In genomic region chr15:70323111-70323851, GRCh38 we compare ENCODE assay signal across 8 cellular contexts.
DNase-seq lines count a peak whose midpoint lies in the region; ATAC-seq and TF ChIP-seq lines count a peak whose summit lies in the region.

No MANE protein-coding gene starts in this region.

- no peak overlapping the region for H3K4me3 Mint-ChIP-seq in effector memory CD8-positive, alpha-beta T cell

- peak overlapping the region; percentile 49 for H3K18ac ChIP-seq in trophoblast cell (ENCODE audit: low read length)

- H4K12ac ChIP-seq in trophoblast cell (ENCODE audit: low read depth, low read length): no peak overlapping the region

- no peak overlapping the region for H3K27ac Mint-ChIP-seq in effector memory CD8-positive, alpha-beta T cell

- H3K4me1 Mint-ChIP-seq in effector memory CD8-positive, alpha-beta T cell (ENCODE audit: low read depth in 2 of 2): no peaks in the 10 kb centered on the region

- H3K79me2 ChIP-seq in trophoblast cell (ENCODE audit: control insufficient read depth, insufficient read depth, low read length, poor library complexity): no peaks in the 10 kb centered on the region

- peak overlapping the region; percentile 57 for H4K8ac ChIP-seq in trophoblast cell (ENCODE audit: low read depth, low read length)

- TF ChIP-seq CTCF in C4-2B (conservative IDR thresholded peaks at IDR 0.05) (no peak), fibroblast of mammary gland (conservative IDR thresholded peaks at IDR 0.05; ENCODE audit: control insufficient read depth, insufficient read depth, low read depth, low read length) (no peak)

- H3K9me3 ChIP-seq in trophoblast cell (ENCODE audit: insufficient read depth, low read depth, low read length): no peaks in the 10 kb centered on the region
- H3K9me3 ChIP-seq in effector memory CD4-positive, alpha-beta T cell (ENCODE audit: control insufficient read depth, low read length): no peaks in the 10 kb centered on the region

- peaks cover 0 to 45% of the 10 kb centered on the region in 2 donors for H3K27me3 Mint-ChIP-seq in effector memory CD8-positive, alpha-beta T cell

- no peak overlapping the region for H2AK5ac ChIP-seq in trophoblast cell (ENCODE audit: low read length)

- no peak overlapping the region for H3K9ac ChIP-seq in trophoblast cell (ENCODE audit: low read length)

- H3K27me3 ChIP-seq in trophoblast cell (ENCODE audit: insufficient read depth, low read length): no peaks in the 10 kb centered on the region
- H3K27me3 ChIP-seq in effector memory CD4-positive, alpha-beta T cell (replicated peaks; ENCODE audit: control insufficient read depth, insufficient read depth, low read length, poor library complexity, severe bottlenecking): no peaks in the 10 kb centered on the region

- peaks cover 3% of the 10 kb centered on the region for H3K36me3 Mint-ChIP-seq in effector memory CD8-positive, alpha-beta T cell (ENCODE audit: insufficient read depth)

- H2BK5ac ChIP-seq in trophoblast cell (ENCODE audit: low read depth, low read length, poor library complexity): peak overlapping the region; percentile 49

- peak overlapping the region; percentile 25 for H3K14ac ChIP-seq in trophoblast cell (ENCODE audit: low read length)

- H2BK12ac ChIP-seq in trophoblast cell (ENCODE audit: low read length): peak overlapping the region; percentile 44

- H3K9me3 Mint-ChIP-seq in effector memory CD8-positive, alpha-beta T cell: no peaks in the 10 kb centered on the region

- H3K27ac ChIP-seq in C4-2B: peak overlapping the region; percentile 82
- peak overlapping the region; percentile 66 for H3K27ac ChIP-seq in trophoblast cell (ENCODE audit: low read depth, low read length)
- no peak overlapping the region for H3K27ac ChIP-seq in effector memory CD4-positive, alpha-beta T cell (ENCODE audit: insufficient read depth, low read length, poor library complexity, severe bottlenecking)

- no peak overlapping the region for H3K23ac ChIP-seq in trophoblast cell (ENCODE audit: low read length)

- no peak for ATAC-seq in effector memory CD8-positive, alpha-beta T cell (replicated peaks)

- no peak overlapping the region for H2AFZ ChIP-seq in trophoblast cell (ENCODE audit: insufficient read depth, low read length, poor library complexity)

- no peaks in the 10 kb centered on the region for H3K36me3 ChIP-seq in trophoblast cell (ENCODE audit: control insufficient read depth in 1 of 2, insufficient read depth in 2 of 2, low read length in 2 of 2)
- no peaks in the 10 kb centered on the region for H3K36me3 ChIP-seq in effector memory CD4-positive, alpha-beta T cell (ENCODE audit: control insufficient read depth, insufficient read depth, low read length)

- WGBS in trophoblast cell (ENCODE audit: extremely low coverage, insufficient coverage, insufficient read length): no CpG with 5 or more reads among the region's 11 CpGs

- H3K4me1 ChIP-seq in trophoblast cell (ENCODE audit: control insufficient read depth in 1 of 2, insufficient read depth in 2 of 2, low read length in 2 of 2): peaks cover 18 to 28% of the 10 kb centered on the region in 2 experiments
- no peaks in the 10 kb centered on the region for H3K4me1 ChIP-seq in effector memory CD4-positive, alpha-beta T cell (ENCODE audit: control insufficient read depth, insufficient read depth, low read length, poor library complexity, severe bottlenecking)

- H3K79me1 ChIP-seq in trophoblast cell (ENCODE audit: low read length): peaks cover 11% of the 10 kb centered on the region

- H3K4me2 ChIP-seq in trophoblast cell (ENCODE audit: low read length): peak overlapping the region; percentile 38

- H2BK120ac ChIP-seq in trophoblast cell (ENCODE audit: insufficient read depth, low read length, poor library complexity): peak overlapping the region; percentile 80

- H4K91ac ChIP-seq in trophoblast cell (ENCODE audit: low read depth, low read length): peak overlapping the region; percentile 67

- DNase-seq in NCI-H2171 treated with DMSO at 0.1 percent for 48 hours (lab: John Stamatoyannopoulos, UW) (peak; percentile 74), fibroblast of mammary gland (ENCODE audit: low read depth) (peak; percentile 70), trophoblast cell (peak in 1 of 2 donors; percentile 38), UCSD-AML1 (lab: John Stamatoyannopoulos, UW; ENCODE audit: unreplicated experiment) (no peak)
- no peak for DNase-seq in activated naive CD4-positive, alpha-beta T cell (lab: John Stamatoyannopoulos, UW)
- DNase-seq in effector memory CD8-positive, alpha-beta T cell: no peak
- DNase-seq in effector memory CD4-positive, alpha-beta T cell: no peak

- H3K4ac ChIP-seq in trophoblast cell (ENCODE audit: low read depth, low read length): peak overlapping the region; percentile 61

- H3K4me3 ChIP-seq in fibroblast of mammary gland (ENCODE audit: control insufficient read depth, low read depth, low read length) (no peak overlapping the region), trophoblast cell (ENCODE audit: low read depth, low read length) (no peak overlapping the region)
- H3K4me3 ChIP-seq in effector memory CD4-positive, alpha-beta T cell (ENCODE audit: insufficient read depth, low read depth, low read length, poor library complexity, severe bottlenecking): no peak overlapping the region

Comparison
In these comparisons a context has a peak if more than half of its experiments do, and no peak if none do; other contexts are left out.
1. DNase-seq: peak in NCI-H2171 treated with DMSO at 0.1 percent for 48 hours (single experiment) and fibroblast of mammary gland (single experiment); none in activated naive CD4-positive, alpha-beta T cell (0 of 4), effector memory CD8-positive, alpha-beta T cell (0 of 3), effector memory CD4-positive, alpha-beta T cell (0 of 3) and UCSD-AML1 (single experiment).